2 cellular contexts compared by ENCODE assay signal in genomic region chr5:3010953-3011763, GRCh38.
TF ChIP-seq lines count a peak whose summit lies in the region.

No MANE protein-coding gene starts in this region.

TF ChIP-seq in K562, 482 proteins besides CTCF, POLR2A, EP300 and RAD21 (continued from another document):
- TF ChIP-seq BRD4 (IDR thresholded peaks at IDR 0.05) (no peak), RBM17 (IDR thresholded peaks at IDR 0.05; ENCODE audit: borderline replicate concordance, low read depth, low read length) (no peak), TEAD2 (tag; IDR thresholded peaks at IDR 0.05) (no peak), FOXJ3 (CRISPR knock-in tag; IDR thresholded peaks at IDR 0.05) (no peak), NBN (IDR thresholded peaks at IDR 0.05; ENCODE audit: low read depth) (no peak), ZBTB17 (CRISPR knock-in tag; IDR thresholded peaks at IDR 0.05) (no peak), PHB2 (IDR thresholded peaks at IDR 0.05; ENCODE audit: low read depth) (no peak)

TF ChIP-seq in HepG2, 621 proteins besides CTCF, POLR2A, EP300 and RAD21 (continued from another document):
- TF ChIP-seq, protein P1, sequence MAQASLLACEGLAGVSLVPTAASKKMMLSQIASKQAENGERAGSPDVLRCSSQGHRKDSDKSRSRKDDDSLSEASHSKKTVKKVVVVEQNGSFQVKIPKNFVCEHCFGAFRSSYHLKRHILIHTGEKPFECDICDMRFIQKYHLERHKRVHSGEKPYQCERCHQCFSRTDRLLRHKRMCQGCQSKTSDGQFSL (CRISPR knock-in tag; IDR thresholded peaks at IDR 0.05) = no peak
- no peak for TF ChIP-seq SP5 (CRISPR knock-in tag; IDR thresholded peaks at IDR 0.05; ENCODE audit: borderline replicate concordance, low read depth)
- TF ChIP-seq RXRA (CRISPR knock-in tag; IDR thresholded peaks at IDR 0.05) = no peak
- no peak for TF ChIP-seq MEF2D (CRISPR knock-in tag; IDR thresholded peaks at IDR 0.05)
- TF ChIP-seq ZNF567 (CRISPR knock-in tag; IDR thresholded peaks at IDR 0.05; ENCODE audit: borderline replicate concordance) = no peak
- no peak for TF ChIP-seq ZNF777 (CRISPR knock-in tag; IDR thresholded peaks at IDR 0.05)
- TF ChIP-seq GATAD2A (CRISPR knock-in tag; IDR thresholded peaks at IDR 0.05) = no peak
